In the genomic region with DNA sequence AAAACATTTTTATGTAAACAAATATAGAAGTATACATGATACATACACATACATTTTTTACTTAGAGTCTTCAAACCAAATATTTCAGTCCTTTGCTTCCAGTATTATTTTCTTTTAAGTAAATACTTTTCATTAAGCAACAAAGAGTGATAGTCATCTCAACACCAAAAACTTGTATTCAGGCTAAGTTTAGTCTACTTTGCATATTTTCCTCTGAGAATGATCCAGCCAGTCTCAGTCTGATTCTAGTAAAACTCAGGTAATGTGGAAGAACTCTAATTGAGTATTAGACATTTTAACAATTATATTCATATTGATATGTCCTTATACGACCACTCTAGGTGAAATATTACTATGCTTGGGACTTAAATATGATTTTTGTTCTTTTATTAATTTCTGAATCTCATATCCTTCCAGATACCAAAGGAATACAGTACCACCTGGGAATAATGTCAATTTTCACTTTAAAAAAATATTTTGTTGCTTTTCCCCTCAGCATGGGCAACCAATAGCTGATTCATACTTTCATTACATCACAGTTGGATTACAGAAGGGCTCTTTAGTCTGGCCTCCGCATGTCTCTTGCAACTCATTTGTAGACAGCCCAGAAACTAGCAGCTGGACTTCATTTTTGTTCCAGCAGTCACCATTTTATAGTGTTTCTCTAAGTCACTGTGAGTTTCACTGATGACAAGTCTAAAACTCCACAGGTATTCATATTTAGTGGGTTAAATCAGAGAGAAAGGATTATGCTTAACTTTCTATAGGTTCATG, we compare ENCODE assay signal across 9 cellular contexts.
DNase-seq lines count a peak whose midpoint lies in the region; ATAC-seq and TF ChIP-seq lines count a peak whose summit lies in the region.
"Had no signal": no experiment of that assay in that cellular context is flagged by ENCODE, and none has a peak within 500 bp of the region (broad histone marks: within the 10 kb centered on the region; RNA-seq: fewer than 3 reads in every experiment).

No MANE protein-coding gene starts in this region.

- peaks cover 0 to 5% (median 0%) of the 10 kb centered on the region in 4 donors for H3K4me1 ChIP-seq in right lobe of liver

- H3K9me3 Mint-ChIP-seq in activated naive CD4-positive, alpha-beta T cell treated with anti-CD3 and anti-CD28 coated beads for 36 hours = no peaks in the 10 kb centered on the region
- H3K9me3 Mint-ChIP-seq in CD14-positive monocyte = no peaks in the 10 kb centered on the region
- H3K9me3 Mint-ChIP-seq in activated CD8-positive, alpha-beta T cell treated with anti-CD3 and anti-CD28 coated beads, Interleukin-2, amount 10 ng/mL, durations not matched to agents 7 days and 5 days (ENCODE audit: insufficient read depth) = no peaks in the 10 kb centered on the region

- TF ChIP-seq POLR2A in right lobe of liver (IDR thresholded peaks at IDR 0.05) = peak; percentile 37

- peaks cover 8% of the 10 kb centered on the region for H3K4me1 Mint-ChIP-seq in activated naive CD4-positive, alpha-beta T cell treated with anti-CD3 and anti-CD28 coated beads for 36 hours (ENCODE audit: low read depth)
- peaks cover 13% of the 10 kb centered on the region for H3K4me1 Mint-ChIP-seq in CD14-positive monocyte
- H3K4me1 Mint-ChIP-seq in activated CD8-positive, alpha-beta T cell treated with anti-CD3 and anti-CD28 coated beads, Interleukin-2, amount 10 ng/mL, durations not matched to agents 7 days and 5 days (ENCODE audit: low read depth) = no peaks in the 10 kb centered on the region

- CTCF ChIA-PET in activated naive CD4-positive, alpha-beta T cell treated with anti-CD3 and anti-CD28 coated beads for 36 hours (lab: Charles Lee) = no interaction called here
- CTCF ChIA-PET in activated CD8-positive, alpha-beta T cell treated with anti-CD3 and anti-CD28 coated beads, Interleukin-2, amount 10 ng/mL, durations not matched to agents 7 days and 5 days (lab: Charles Lee) = no interaction called here

- H3K9me3 ChIP-seq in right lobe of liver = no peaks in the 10 kb centered on the region

- no peaks in the 10 kb centered on the region for H3K27me3 ChIP-seq in right lobe of liver

- peak; percentile 75 for ATAC-seq in GM21515 (IDR thresholded peaks at IDR 0.05; ENCODE audit: unreplicated experiment)
- peak; percentile 82 for ATAC-seq in HG03521 (IDR thresholded peaks at IDR 0.05; ENCODE audit: unreplicated experiment)
- peak in 2 of 4 donors; percentile 24 to 26 for ATAC-seq in right lobe of liver
- no peak for ATAC-seq in activated CD8-positive, alpha-beta T cell treated with anti-CD3 and anti-CD28 coated beads, Interleukin-2, amount 10 ng/mL, durations not matched to agents 7 days and 5 days

- no peak overlapping the region for H3K27ac ChIP-seq in right lobe of liver

- TF ChIP-seq CTCF in right lobe of liver (IDR thresholded peaks at IDR 0.05) = no peak
- TF ChIP-seq CTCF in CD14-positive monocyte (IDR thresholded peaks at IDR 0.05) = no peak

- DNase-seq in EL = peak; percentile 48
- no peak for DNase-seq in right lobe of liver
- DNase-seq in activated naive CD4-positive, alpha-beta T cell treated with anti-CD3 and anti-CD28 coated beads for 36 hours = no peak
- DNase-seq in cerebellum (ENCODE audit: low spot score) = no peak
- no peak for DNase-seq in CD14-positive monocyte (ENCODE audit: low spot score)
- DNase-seq in activated CD8-positive, alpha-beta T cell treated with anti-CD3 and anti-CD28 coated beads, Interleukin-2, amount 10 ng/mL, durations not matched to agents 7 days and 5 days = no peak
- DNase-seq: NCI-H526 treated with DMSO at 0.1 percent for 48 hours had no signal

- intact Hi-C loops in right lobe of liver (cut with DNase I) = no loop called here
- intact Hi-C loops in activated naive CD4-positive, alpha-beta T cell treated with anti-CD3 and anti-CD28 coated beads for 36 hours (cut with micrococcal nuclease) = no loop called here
- intact Hi-C loops in CD14-positive monocyte (cut with micrococcal nuclease) = no loop called here

- no peak overlapping the region for H3K27ac Mint-ChIP-seq in activated naive CD4-positive, alpha-beta T cell treated with anti-CD3 and anti-CD28 coated beads for 36 hours
- no peak overlapping the region for H3K27ac Mint-ChIP-seq in CD14-positive monocyte
- H3K27ac Mint-ChIP-seq in activated CD8-positive, alpha-beta T cell treated with anti-CD3 and anti-CD28 coated beads, Interleukin-2, amount 10 ng/mL, durations not matched to agents 7 days and 5 days = no peak overlapping the region

- no peaks in the 10 kb centered on the region for H3K36me3 ChIP-seq in right lobe of liver

- WGBS in right lobe of liver (ENCODE audit: insufficient coverage, low coverage, low lambda C conversion rate, missing lambda C conversion rate) = 81% methylated on average over 2 of the region's 2 CpGs

- no peaks in the 10 kb centered on the region for H3K36me3 Mint-ChIP-seq in activated naive CD4-positive, alpha-beta T cell treated with anti-CD3 and anti-CD28 coated beads for 36 hours (ENCODE audit: low read depth)
- H3K36me3 Mint-ChIP-seq in CD14-positive monocyte = no peaks in the 10 kb centered on the region
- H3K36me3 Mint-ChIP-seq in activated CD8-positive, alpha-beta T cell treated with anti-CD3 and anti-CD28 coated beads, Interleukin-2, amount 10 ng/mL, durations not matched to agents 7 days and 5 days (ENCODE audit: low read depth) = no peaks in the 10 kb centered on the region

- H3K4me3 ChIP-seq in right lobe of liver = no peak overlapping the region

- H3K4me3 Mint-ChIP-seq in activated naive CD4-positive, alpha-beta T cell treated with anti-CD3 and anti-CD28 coated beads for 36 hours = no peak overlapping the region
- H3K4me3 Mint-ChIP-seq in CD14-positive monocyte = no peak overlapping the region
- H3K4me3 Mint-ChIP-seq in activated CD8-positive, alpha-beta T cell treated with anti-CD3 and anti-CD28 coated beads, Interleukin-2, amount 10 ng/mL, durations not matched to agents 7 days and 5 days = no peak overlapping the region

- no peaks in the 10 kb centered on the region for H3K27me3 Mint-ChIP-seq in activated naive CD4-positive, alpha-beta T cell treated with anti-CD3 and anti-CD28 coated beads for 36 hours (ENCODE audit: low read depth)
- peaks cover 0 to 1% (median 0%) of the 10 kb centered on the region in 3 donors for H3K27me3 Mint-ChIP-seq in CD14-positive monocyte (ENCODE audit: low read depth in 3 of 3)
- no peaks in the 10 kb centered on the region for H3K27me3 Mint-ChIP-seq in activated CD8-positive, alpha-beta T cell treated with anti-CD3 and anti-CD28 coated beads, Interleukin-2, amount 10 ng/mL, durations not matched to agents 7 days and 5 days (ENCODE audit: low read depth)

- POLR2A ChIA-PET in activated CD8-positive, alpha-beta T cell treated with anti-CD3 and anti-CD28 coated beads, Interleukin-2, amount 10 ng/mL, durations not matched to agents 7 days and 5 days (lab: Charles Lee) = no interaction called here
